8 cellular contexts compared by ENCODE assay signal in genomic region chr12:53441040-53441833, GRCh38. TPM values are rescaled to one million over a fixed set of nuclear protein-coding genes. Genes with fewer than 3 reads are reported as not detected.
DNase-seq lines count a peak whose midpoint lies in the region; ATAC-seq and TF ChIP-seq lines count a peak whose summit lies in the region.

Gene PRR13, plus strand, starts transcription at chr12:53441734. Its CDS starts 981 bp downstream, at chr12:53442715.

- no peaks in the 10 kb centered on the region for H4K20me1 ChIP-seq in SU-DHL-6 (ENCODE audit: low read depth, low read length)

- POLR2A ChIA-PET in activated naive CD8-positive, alpha-beta T cell treated with anti-CD3 and anti-CD28 coated beads, Interleukin-2, amount 10 ng/mL, durations not matched to agents 7 days and 5 days (lab: Charles Lee), result interaction anchor here (0.7 to 1.3 kb wide), 12 partner anchors 9 to 141 kb away, joined by 3 to 10 read pairs (median 4); partner anchors contain the start of genes AAAS and MAP3K12

- TF ChIP-seq CTCF in GM12864 (IDR thresholded peaks at IDR 0.05; ENCODE audit: low read depth, low read length, missing control alignments) (no peak), SU-DHL-6 (IDR thresholded peaks at IDR 0.05; ENCODE audit: insufficient read depth, low read length, poor library complexity, severe bottlenecking) (no peak), ovary (IDR thresholded peaks at IDR 0.05) (no peak), thyroid gland (IDR thresholded peaks at IDR 0.05) (no peak)

- H3K27me3 ChIP-seq in SU-DHL-6 (ENCODE audit: low read length) (no peaks in the 10 kb centered on the region), ovary (no peaks in the 10 kb centered on the region), thyroid gland (no peaks in the 10 kb centered on the region)

- H3K4me2 ChIP-seq in SU-DHL-6 (ENCODE audit: low read depth, low read length, poor library complexity, severe bottlenecking), result peak within 1 kb of the TSS; percentile 83

- no peaks in the 10 kb centered on the region for H3F3A ChIP-seq in SU-DHL-6 (ENCODE audit: insufficient read depth)

- no peaks in the 10 kb centered on the region for H3K9me3 ChIP-seq in SU-DHL-6 (ENCODE audit: insufficient read depth, low read length)
- H3K9me3 ChIP-seq in ovary, result no peaks in the 10 kb centered on the region
- no peaks in the 10 kb centered on the region for H3K9me3 ChIP-seq in thyroid gland

- H3K4me3 Mint-ChIP-seq in activated naive CD8-positive, alpha-beta T cell treated with anti-CD3 and anti-CD28 coated beads, Interleukin-2, amount 10 ng/mL, durations not matched to agents 7 days and 5 days, result peak within 1 kb of the TSS; percentile 99

- H3K9me2 ChIP-seq in SU-DHL-6 (replicated peaks; ENCODE audit: insufficient read depth, low read length), result no peaks in the 10 kb centered on the region

- H3K4me3 ChIP-seq in GM12864 (ENCODE audit: low read depth, low read length) (peak within 1 kb of the TSS; percentile 76), SU-DHL-6 (ENCODE audit: insufficient read depth, low read length, poor library complexity, severe bottlenecking) (peak within 1 kb of the TSS; percentile 92), ovary (peak within 1 kb of the TSS; percentile 75), thyroid gland (replicated peaks in 1 of 3) (peak within 1 kb of the TSS; percentile 27 to 66 (median 31))

- H3K4me1 ChIP-seq in ovary (ENCODE audit: insufficient read depth) (peaks cover 5% of the 10 kb centered on the region), thyroid gland (peaks cover 12 to 36% of the 10 kb centered on the region in 2 donors)

- peaks cover 5% of the 10 kb centered on the region; the same call in 1 of the 2 replicates for H3K36me3 ChIP-seq in SU-DHL-6 (ENCODE audit: low read length)
- no peaks in the 10 kb centered on the region for H3K36me3 ChIP-seq in ovary
- H3K36me3 ChIP-seq in thyroid gland, result peaks cover 3 to 6% of the 10 kb centered on the region in 2 donors

- H3K27ac ChIP-seq in SU-DHL-6 (ENCODE audit: low read depth, low read length) (peak within 1 kb of the TSS; percentile 56), ovary (peak within 1 kb of the TSS; percentile 79 to 85), thyroid gland (peak within 1 kb of the TSS; percentile 85 to 94 (median 91))

- WGBS in ovary, 3 donors, result 1 to 2% (median 1%) methylated on average over 31 of the region's 31 CpGs
- WGBS in thyroid gland, 2 donors, result 2% methylated on average over 28 to 30 of the region's 31 CpGs

- peaks cover 30% of the 10 kb centered on the region for H3K79me2 ChIP-seq in SU-DHL-6 (ENCODE audit: insufficient read depth, low read length)

- peak within 1 kb of the TSS; percentile 84 for H3K9ac ChIP-seq in SU-DHL-6 (ENCODE audit: low read length)

- no peak for TF ChIP-seq EP300 in ovary (IDR thresholded peaks at IDR 0.05)

- peaks cover 29% of the 10 kb centered on the region for H3K4me1 Mint-ChIP-seq in activated naive CD8-positive, alpha-beta T cell treated with anti-CD3 and anti-CD28 coated beads, Interleukin-2, amount 10 ng/mL, durations not matched to agents 7 days and 5 days

- ATAC-seq in HG02678 (IDR thresholded peaks at IDR 0.05; ENCODE audit: unreplicated experiment), result peak; percentile 98
- ATAC-seq in activated naive CD8-positive, alpha-beta T cell treated with anti-CD3 and anti-CD28 coated beads, Interleukin-2, amount 10 ng/mL, durations not matched to agents 7 days and 5 days (ENCODE audit: low read depth), result peak; percentile 99

- peaks cover 20% of the 10 kb centered on the region for H3K36me3 Mint-ChIP-seq in activated naive CD8-positive, alpha-beta T cell treated with anti-CD3 and anti-CD28 coated beads, Interleukin-2, amount 10 ng/mL, durations not matched to agents 7 days and 5 days

- H2AFZ ChIP-seq in SU-DHL-6 (ENCODE audit: low read depth, low read length, severe bottlenecking), result peak within 1 kb of the TSS; percentile 95

- no peaks in the 10 kb centered on the region for H3K9me3 Mint-ChIP-seq in activated naive CD8-positive, alpha-beta T cell treated with anti-CD3 and anti-CD28 coated beads, Interleukin-2, amount 10 ng/mL, durations not matched to agents 7 days and 5 days

- TF ChIP-seq POLR2A in ovary (IDR thresholded peaks at IDR 0.05), result peak; percentile 97
- peak; percentile 73 to 96 for TF ChIP-seq POLR2A in thyroid gland (IDR thresholded peaks at IDR 0.05)

- DNase-seq in GM12864 (ENCODE audit: low read depth) (peak; percentile 99), NCI-H128 (lab: John Stamatoyannopoulos, UW; ENCODE audit: unreplicated experiment) (peak; percentile 95), head of caudate nucleus (peak; percentile 92 to 100 (median 98)), ovary (peak; percentile 97 to 99 (median 98)), thyroid gland (peak; percentile 99 to 100)
- peak; percentile 95 for DNase-seq in activated naive CD8-positive, alpha-beta T cell treated with anti-CD3 and anti-CD28 coated beads, Interleukin-2, amount 10 ng/mL, durations not matched to agents 7 days and 5 days

- no peaks in the 10 kb centered on the region for H3K27me3 Mint-ChIP-seq in activated naive CD8-positive, alpha-beta T cell treated with anti-CD3 and anti-CD28 coated beads, Interleukin-2, amount 10 ng/mL, durations not matched to agents 7 days and 5 days

- H3K27ac Mint-ChIP-seq in activated naive CD8-positive, alpha-beta T cell treated with anti-CD3 and anti-CD28 coated beads, Interleukin-2, amount 10 ng/mL, durations not matched to agents 7 days and 5 days, result peak within 1 kb of the TSS; percentile 91

- intact Hi-C loops in head of caudate nucleus (cut with DNase I) (loop anchor here (1.0 kb wide), 1 partner anchor 11 kb away; the partner anchor contains the start of gene PCBP2), ovary (cut with DNase I) (loop anchor here in 1 of 4 donors (5.0 kb wide), 1 partner anchor 61 kb away; the partner anchor contains the start of gene TARBP2), thyroid gland (cut with DNase I) (no loop called here)

RNA-seq across cellular contexts. Expression of gene PRR13, which starts in this region (rescaled TPM):
- 100 to 1,000 TPM; 218 to 231 TPM for total RNA-seq in activated naive CD8-positive, alpha-beta T cell treated with anti-CD3 and anti-CD28 coated beads, Interleukin-2, amount 10 ng/mL, durations not matched to agents 7 days and 5 days
- total RNA-seq in ovary (100 to 1,000 TPM in 4 of 7 donors, 10 to 100 TPM in 3; 46.1 to 131 (median 116) TPM), thyroid gland (10 to 100 TPM; 51.6 to 83.6 (median 68.9) TPM)
- 100 to 1,000 TPM; 125 to 320 TPM for polyA plus RNA-seq in ovary

Comparison
In these comparisons a context has a peak if more than half of its experiments do, and no peak if none do; other contexts are left out.
1. Peak in every context shown above with its lines: DNase-seq, ATAC-seq, H3K4me3 ChIP-seq and H3K27ac ChIP-seq.
2. H3K4me3 ChIP-seq: peak in every context shown above with its lines; median percentile 92 in SU-DHL-6; 76 in GM12864; 75 in ovary; 31 in thyroid gland.